In the genomic region with DNA sequence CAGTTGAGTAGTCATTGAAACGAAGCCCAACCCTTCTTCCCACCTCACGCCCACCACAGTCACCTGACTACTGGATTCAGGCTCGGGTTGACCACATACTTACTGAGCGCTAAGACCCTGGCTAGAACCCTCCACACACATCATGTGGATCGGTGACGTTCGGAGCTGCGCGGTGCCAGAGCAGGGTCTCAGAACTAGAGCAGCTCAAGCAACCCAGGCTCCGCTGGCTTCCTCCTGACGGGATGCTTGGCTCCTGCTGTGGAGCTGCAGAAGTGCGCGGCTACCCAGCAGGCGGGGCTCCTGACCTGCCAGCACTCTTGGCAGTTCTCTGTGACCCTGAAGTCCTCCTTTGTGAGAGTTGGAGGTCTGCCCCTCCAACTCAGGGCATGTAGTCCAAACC, we compare ENCODE assay signal across 1 cellular context.
TF ChIP-seq lines count a peak whose summit lies in the region.

No MANE protein-coding gene starts in this region.

TF ChIP-seq in K562, 482 proteins besides CTCF, POLR2A, EP300 and RAD21:
- TF ChIP-seq, protein P1, sequence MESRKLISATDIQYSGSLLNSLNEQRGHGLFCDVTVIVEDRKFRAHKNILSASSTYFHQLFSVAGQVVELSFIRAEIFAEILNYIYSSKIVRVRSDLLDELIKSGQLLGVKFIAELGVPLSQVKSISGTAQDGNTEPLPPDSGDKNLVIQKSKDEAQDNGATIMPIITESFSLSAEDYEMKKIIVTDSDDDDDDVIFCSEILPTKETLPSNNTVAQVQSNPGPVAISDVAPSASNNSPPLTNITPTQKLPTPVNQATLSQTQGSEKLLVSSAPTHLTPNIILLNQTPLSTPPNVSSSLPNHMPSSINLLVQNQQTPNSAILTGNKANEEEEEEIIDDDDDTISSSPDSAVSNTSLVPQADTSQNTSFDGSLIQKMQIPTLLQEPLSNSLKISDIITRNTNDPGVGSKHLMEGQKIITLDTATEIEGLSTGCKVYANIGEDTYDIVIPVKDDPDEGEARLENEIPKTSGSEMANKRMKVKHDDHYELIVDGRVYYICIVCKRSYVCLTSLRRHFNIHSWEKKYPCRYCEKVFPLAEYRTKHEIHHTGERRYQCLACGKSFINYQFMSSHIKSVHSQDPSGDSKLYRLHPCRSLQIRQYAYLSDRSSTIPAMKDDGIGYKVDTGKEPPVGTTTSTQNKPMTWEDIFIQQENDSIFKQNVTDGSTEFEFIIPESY (CRISPR knock-in tag; IDR thresholded peaks at IDR 0.05), result peak; percentile 58
- TF ChIP-seq ZNF76 (CRISPR knock-in tag; IDR thresholded peaks at IDR 0.05; ENCODE audit: borderline replicate concordance), result no peak
